Comparison of ENCODE assay signal across 8 cellular contexts in the genomic region with DNA sequence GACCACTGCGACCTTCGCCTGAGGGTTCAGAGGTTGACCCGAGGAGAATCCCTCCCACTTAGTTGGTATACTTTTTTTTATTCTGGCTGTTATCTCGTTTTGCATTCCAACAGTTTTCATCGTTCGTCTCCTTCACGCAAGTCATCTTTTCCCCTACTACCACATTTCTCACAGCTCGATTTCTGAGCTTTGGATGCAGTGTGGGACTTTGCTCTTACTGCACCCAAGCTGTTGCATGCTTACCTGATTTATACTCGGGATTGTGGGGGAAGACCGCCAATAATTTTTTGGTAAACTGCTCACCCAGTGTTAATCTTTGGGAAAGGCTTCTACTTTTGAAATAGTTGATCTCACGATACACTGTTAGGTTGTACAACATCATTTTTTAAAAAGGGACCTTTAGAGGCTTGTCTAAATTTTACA. TPM values are rescaled to one million over a fixed set of nuclear protein-coding genes. Genes with fewer than 3 reads are reported as not detected.
DNase-seq lines count a peak whose midpoint lies in the region; ATAC-seq, FAIRE-seq and TF ChIP-seq lines count a peak whose summit lies in the region.

No MANE protein-coding gene starts in this region.

- CTCF ChIA-PET in HepG2 (lab: Yijun Ruan, JAX; ENCODE audit: low intra/inter-chr PET ratio, low total read pairs), result no interaction called here

- H3K4me1 ChIP-seq in adipocyte (ENCODE audit: control insufficient read depth, insufficient read depth, low read length), result peaks cover 75% of the 10 kb centered on the region
- peaks cover 57% of the 10 kb centered on the region for H3K4me1 ChIP-seq in HepG2 (ENCODE audit: insufficient read depth, low read length)
- H3K4me1 ChIP-seq in tibial artery, result peaks cover 0 to 57% (median 31%) of the 10 kb centered on the region in 4 donors

- intact Hi-C loops in HepG2 (cut with micrococcal nuclease; ENCODE audit: unreplicated experiment) (no loop called here), tibial artery (cut with DNase I; ENCODE audit: low total_unique reads) (no loop called here)

- FAIRE-seq in HepG2 (lab: Jason Lieb, UNC), result no peak

- no TSS peak for BruUV-seq in HepG2 (replicated peaks; lab: Mats Ljungman, UMichigan)

- H3K27me3 ChIP-seq in adipocyte (replicated peaks; ENCODE audit: control insufficient read depth, insufficient read depth, low read length), result no peaks in the 10 kb centered on the region
- no peaks in the 10 kb centered on the region; a peak in 1 of 5 replicates for H3K27me3 ChIP-seq in HepG2 (ENCODE audit: control insufficient read depth in 1 of 2, insufficient read depth in 2 of 2, low read length in 2 of 2)
- no peaks in the 10 kb centered on the region for H3K27me3 ChIP-seq in tibial artery

- no peaks in the 10 kb centered on the region for H3K27me3 Mint-ChIP-seq in activated T-cell treated with anti-CD3 and anti-CD28 coated beads, Interleukin-2, amount 50 U/mL, for 4 hours (ENCODE audit: low read depth)

- no peak for TF ChIP-seq POLR2A in HepG2 (IDR thresholded peaks at IDR 0.05; ENCODE audit: insufficient read depth in 1 of 2, low read depth in 2 of 2, low read length in 2 of 2)

- no peaks in the 10 kb centered on the region for H3K36me3 Mint-ChIP-seq in activated T-cell treated with anti-CD3 and anti-CD28 coated beads, Interleukin-2, amount 50 U/mL, for 4 hours (ENCODE audit: insufficient read depth)

- peaks cover 58% of the 10 kb centered on the region for H3K79me2 ChIP-seq in HepG2 (ENCODE audit: insufficient read depth, low read length)

- peak overlapping the region; percentile 92 for H3K4me3 ChIP-seq in adipocyte (ENCODE audit: low read length)
- H3K4me3 ChIP-seq in HepG2 (replicated peaks in 1 of 3; ENCODE audit: insufficient read depth in 1 of 3, low read depth in 2 of 3, low read length in 3 of 3), result peak overlapping the region; percentile 95 to 98 (median 98)
- peak overlapping the region; percentile 86 to 98 for H3K4me3 ChIP-seq in tibial artery

- in situ Hi-C loops in HepG2 (cut with HindIII; ENCODE audit: extremely low pct_ligation_motif_present, low pct_unique_long_range_greater_than_20kb), result no loop called here

- H3K4me3 Mint-ChIP-seq in activated T-cell treated with anti-CD3 and anti-CD28 coated beads, Interleukin-2, amount 50 U/mL, for 4 hours, result peak overlapping the region; percentile 95

- no peak for DNase-seq in activated T-cell treated with anti-CD3 and anti-CD28 coated beads, Interleukin-2, amount 50 U/mL, for 4 hours
- no peak for DNase-seq in activated T-cell treated with anti-CD3 and anti-CD28 coated beads, Interleukin-2, amount 50 U/mL, for 48 hours
- DNase-seq in adipocyte (ENCODE audit: low read depth) (no peak), HepG2 (ENCODE audit: low spot score) (peak; percentile 43), tibial artery (no peak), AML-193 (lab: John Stamatoyannopoulos, UW) (no peak)

- WGBS in HepG2 (ENCODE audit: low lambda C conversion rate), result 0% methylated on average over 11 of the region's 11 CpGs

- POLR2A ChIA-PET in HepG2 (lab: Yijun Ruan, JAX), result interaction anchor here (0.9 to 3.1 kb wide), 9 partner anchors 16 to 417 kb away, joined by 3 to 23 read pairs (median 5); partner anchors contain the start of genes LNP1 and TOMM70

- H3K9ac ChIP-seq in adipocyte (ENCODE audit: low read length), result peak overlapping the region; percentile 96
- peak overlapping the region; percentile 86 for H3K9ac ChIP-seq in HepG2 (ENCODE audit: insufficient read depth, low read depth, low read length)

- H3K36me3 ChIP-seq in adipocyte (ENCODE audit: control insufficient read depth, insufficient read depth, low read length, severe bottlenecking), result no peaks in the 10 kb centered on the region
- no peaks in the 10 kb centered on the region for H3K36me3 ChIP-seq in HepG2 (replicated peaks in 1 of 2; ENCODE audit: control insufficient read depth in 1 of 2, insufficient read depth in 2 of 2, low read length in 2 of 2)
- H3K36me3 ChIP-seq in tibial artery, result no peaks in the 10 kb centered on the region

- H3K4me2 ChIP-seq in HepG2 (ENCODE audit: low read depth, low read length), result peak overlapping the region; percentile 88

- H3K27ac ChIP-seq in HepG2 (ENCODE audit: extremely low read length, insufficient read depth, low read length) (peak overlapping the region; percentile 87), tibial artery (peak overlapping the region; percentile 100)

- H3K9me3 Mint-ChIP-seq in activated T-cell treated with anti-CD3 and anti-CD28 coated beads, Interleukin-2, amount 50 U/mL, for 4 hours, result no peaks in the 10 kb centered on the region

- TF ChIP-seq CTCF in HepG2 (CRISPR knock-in tag; IDR thresholded peaks at IDR 0.05) (no peak), tibial artery (IDR thresholded peaks at IDR 0.05) (no peak)

- no peak overlapping the region for H2AFZ ChIP-seq in HepG2 (ENCODE audit: low read length)

- TF ChIP-seq RAD21 in HepG2 (CRISPR knock-in tag; IDR thresholded peaks at IDR 0.05), result no peak

- ATAC-seq in activated T-cell treated with anti-CD3 and anti-CD28 coated beads, Interleukin-2, amount 50 U/mL, for 4 hours, result no peak
- ATAC-seq in HepG2 (peak; percentile 40), HG03025 (IDR thresholded peaks at IDR 0.05; ENCODE audit: low FRiP score, unreplicated experiment) (no peak), HG02840 (IDR thresholded peaks at IDR 0.05; ENCODE audit: low FRiP score, unreplicated experiment) (no peak)

- H4K20me1 ChIP-seq in HepG2 (ENCODE audit: insufficient read depth, low read length), result no peaks in the 10 kb centered on the region; the same call in 1 of the 2 replicates

- H3K4me1 Mint-ChIP-seq in activated T-cell treated with anti-CD3 and anti-CD28 coated beads, Interleukin-2, amount 50 U/mL, for 4 hours (ENCODE audit: low read depth), result peaks cover 45% of the 10 kb centered on the region

- no peaks in the 10 kb centered on the region for H3K9me3 ChIP-seq in adipocyte (ENCODE audit: control insufficient read depth, low read length)
- H3K9me3 ChIP-seq in HepG2 (ENCODE audit: low read length), result no peaks in the 10 kb centered on the region
- no peaks in the 10 kb centered on the region for H3K9me3 ChIP-seq in tibial artery

- TF ChIP-seq EP300 in HepG2 (IDR thresholded peaks at IDR 0.05; ENCODE audit: low read depth in 2 of 2, low read length in 2 of 2) (no peak), HepG2 (CRISPR knock-in tag; IDR thresholded peaks at IDR 0.05; ENCODE audit: borderline replicate concordance) (no peak)

TF ChIP-seq in HepG2, 621 proteins besides CTCF, POLR2A, EP300 and RAD21 (continues in another document):
- TF ChIP-seq SOX13 (IDR thresholded peaks at IDR 0.05) (no peak), SOX13 (CRISPR knock-in tag; conservative IDR thresholded peaks at IDR 0.05 in 1 of 2, IDR thresholded peaks at IDR 0.05 in 1 of 2) (no peak), ZNF143 (CRISPR knock-in tag; IDR thresholded peaks at IDR 0.05) (no peak), MBD4 (IDR thresholded peaks at IDR 0.05; ENCODE audit: borderline replicate concordance, low read length) (no peak), HNRNPLL (IDR thresholded peaks at IDR 0.05; ENCODE audit: low read depth, low read length, poor library complexity, severe bottlenecking) (no peak), RARG (CRISPR knock-in tag; IDR thresholded peaks at IDR 0.05; ENCODE audit: low read depth) (no peak), KDM5B (CRISPR knock-in tag; IDR thresholded peaks at IDR 0.05; ENCODE audit: borderline replicate concordance) (no peak), ZFAT (CRISPR knock-in tag; conservative IDR thresholded peaks at IDR 0.05) (no peak), ZNF362 (CRISPR knock-in tag; IDR thresholded peaks at IDR 0.05; ENCODE audit: borderline replicate concordance) (0 out of 2 replicates have a peak, but pooled peaks have one; percentile 7), THYN1 (CRISPR knock-in tag; IDR thresholded peaks at IDR 0.05; ENCODE audit: borderline replicate concordance, low read depth) (no peak), ZNF878 (CRISPR knock-in tag; IDR thresholded peaks at IDR 0.05) (no peak), ZNF761 (CRISPR knock-in tag; conservative IDR thresholded peaks at IDR 0.05) (no peak)

RNA-seq across cellular contexts. Expression of gene TBC1D23, which starts 0.7 kb away (rescaled TPM):
- total RNA-seq in activated T-cell treated with anti-CD3 and anti-CD28 coated beads, Interleukin-2, amount 50 U/mL, for 4 hours, result 10 to 100 TPM; 10.5 to 19.0 (median 16.2) TPM
- 28.7 and 44.5 TPM in 2 replicates for total RNA-seq in HepG2 (2016; rRNA removed; fragmentation: Illumina TruSeq; extraction: Trizol)
- 5.2 and 5.6 TPM in 2 replicates for total RNA-seq in HepG2 (2016; cell fraction: cytosol; rRNA removed; fragmentation: Illumina TruSeq; extraction: Trizol; ENCODE audit: low read depth)
- total RNA-seq in HepG2 (2016; cell fraction: insoluble cytoplasmic fraction; rRNA removed; fragmentation: Illumina TruSeq; extraction: Trizol), result 29.0 and 42.5 TPM in 2 replicates
- total RNA-seq in HepG2 (2016; cell fraction: membrane; rRNA removed; fragmentation: Illumina TruSeq; extraction: Trizol), result 9.4 and 12.5 TPM in 2 replicates
- 35.8 and 37.8 TPM in 2 replicates for total RNA-seq in HepG2 (2016; cell fraction: nucleus; rRNA removed; fragmentation: Illumina TruSeq; extraction: Trizol)
- 26.5 and 35.4 TPM in 2 replicates for polyA plus RNA-seq in HepG2 (2011; rRNA removed)
- polyA plus RNA-seq in HepG2 (2011; cell fraction: cytosol; rRNA removed), result 8.8 and 13.6 TPM in 2 replicates
- 13.1 and 13.7 TPM in 2 replicates for polyA plus RNA-seq in HepG2 (2011; cell fraction: nucleus; rRNA removed)
- 26.0 and 27.5 TPM in 2 replicates for polyA plus RNA-seq in HepG2 (2012)
- polyA plus RNA-seq in HepG2 (2016; cell fraction: cytosol; fragmentation: Illumina TruSeq; extraction: Trizol; ENCODE audit: low read depth), result 1.2 and 1.3 TPM in 2 replicates
- polyA plus RNA-seq in HepG2 (2016; cell fraction: insoluble cytoplasmic fraction; fragmentation: Illumina TruSeq; extraction: Trizol; ENCODE audit: low read depth), result 22.6 and 26.1 TPM in 2 replicates
- 4.5 and 4.6 TPM in 2 replicates for polyA plus RNA-seq in HepG2 (2016; cell fraction: membrane; fragmentation: Illumina TruSeq; extraction: Trizol; ENCODE audit: low read depth)
- polyA plus RNA-seq in HepG2 (2016; cell fraction: nucleus; fragmentation: Illumina TruSeq; extraction: Trizol; ENCODE audit: insufficient read depth, low read depth), result 24.7 and 25.8 TPM in 2 replicates
- 22.9 and 28.9 TPM in 2 replicates for polyA minus RNA-seq in HepG2 (2011; rRNA and poly(A)+ RNA removed; ENCODE audit: low replicate concordance)
- polyA minus RNA-seq in HepG2 (2011; cell fraction: cytosol; rRNA and poly(A)+ RNA removed), result 25.6 and 28.5 TPM in 2 replicates
- 66.4 and 71.1 TPM in 2 replicates for polyA minus RNA-seq in HepG2 (2011; cell fraction: nucleus; rRNA and poly(A)+ RNA removed)
